Comparison of ENCODE assay signal across 26 cellular contexts in genomic region chr17:11719852-11720251, GRCh38.
"Had no signal": no experiment of that assay in that cellular context is flagged by ENCODE, and none has a peak within 500 bp of the region (broad histone marks: within the 10 kb centered on the region; RNA-seq: fewer than 3 reads in every experiment).

No MANE protein-coding gene starts in this region.

- H3K36me3 ChIP-seq: breast epithelium had no signal

- H3K4me1 ChIP-seq: breast epithelium had no signal

- ATAC-seq: activated CD4-positive, alpha-beta T cell treated with anti-CD3 and anti-CD28 coated beads for 36 hours; activated T-helper 17 cell treated with anti-CD3 and anti-CD28 coated beads, Interleukin-2, amount 50 U/mL, for 72 hours; K562 had no signal

- H3K9me3 ChIP-seq: breast epithelium had no signal

- H3K4me3 ChIP-seq: breast epithelium, K562 had no signal

- H3K27ac ChIP-seq: breast epithelium, VCaP had no signal

- DNase-seq: activated CD4-positive, alpha-beta memory T cell treated with anti-CD3 and anti-CD28 coated beads, Interleukin-2, amount 10 ng/mL, durations not matched to agents 7 days and 5 days; activated CD4-positive, alpha-beta T cell treated with anti-CD3 and anti-CD28 coated beads for 36 hours; activated CD4-positive, alpha-beta T cell treated with anti-CD3 and anti-CD28 coated beads, Interleukin-2, amount 50 U/mL, for 1 hour; activated gamma-delta T cell; activated naive CD4-positive, alpha-beta T cell treated with anti-CD3 and anti-CD28 coated beads, Interleukin-2, amount 10 ng/mL, durations not matched to agents 7 days and 5 days; activated naive CD8-positive, alpha-beta T cell treated with anti-CD3 and anti-CD28 coated beads for 36 hours; activated T-cell treated with anti-CD3 and anti-CD28 coated beads for 4 hours; activated T-cell treated with anti-CD3 and anti-CD28 coated beads, Interleukin-2, amount 50 U/mL, for 48 hours; Karpas-422; MM.1S; NCI-H1105; NCI-H1436; NCI-H1694 treated with DMSO at 0.1 percent for 48 hours; NCI-H2029 treated with DMSO at 0.1 percent for 48 hours; NCI-H345; NCI-H510A; NCI-H526 treated with DMSO at 0.1 percent for 48 hours; NCI-H82; OCI-M1; SIG-M5; T-helper 1 cell had no signal

- FAIRE-seq: K562, RCC 7860 had no signal

- H3K27me3 ChIP-seq: breast epithelium had no signal
